In the genomic region with DNA sequence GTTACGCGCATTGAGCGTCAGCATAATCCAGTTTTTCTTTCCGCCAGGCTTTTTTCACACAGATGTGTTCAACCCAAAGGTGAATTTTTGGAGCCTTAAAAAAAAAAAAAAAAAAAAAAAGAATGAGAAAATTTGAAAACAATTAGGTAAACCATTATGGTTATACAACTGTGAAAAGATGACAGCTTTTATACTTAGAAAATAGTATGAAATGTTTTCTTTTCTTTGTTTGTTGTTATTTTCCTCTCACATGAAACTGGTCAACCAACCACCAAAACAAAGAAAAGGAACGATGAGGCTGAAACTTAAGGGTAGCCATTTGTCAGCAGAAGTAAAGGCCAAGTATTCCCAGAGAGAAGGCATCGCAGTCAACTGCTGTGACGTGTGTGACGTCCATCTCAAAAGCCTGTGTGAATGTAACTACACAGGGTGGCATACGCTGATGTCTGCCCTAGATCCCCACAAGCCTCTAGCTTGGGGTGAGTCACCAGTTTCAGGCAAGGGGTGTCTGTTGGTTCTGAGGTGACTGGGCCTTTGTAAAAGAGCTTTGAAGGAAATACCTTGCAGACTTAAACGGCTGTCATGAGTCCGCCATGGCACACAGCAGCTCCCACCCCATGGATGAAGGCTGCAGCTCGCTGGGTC, we compare ENCODE assay signal across 16 cellular contexts.
A peak's percentile ranks its signal among the peaks of the same experiment; 100 is the strongest.
DNase-seq lines count a peak whose midpoint lies in the region; ATAC-seq and TF ChIP-seq lines count a peak whose summit lies in the region.
"Had no signal": no experiment of that assay in that cellular context is flagged by ENCODE, and none has a peak within 500 bp of the region (broad histone marks: within the 10 kb centered on the region; RNA-seq: fewer than 3 reads in every experiment).

No MANE protein-coding gene starts in this region.

- H3K27me3 Mint-ChIP-seq in activated CD8-positive, alpha-beta T cell treated with anti-CD3 and anti-CD28 coated beads for 36 hours: no peaks in the 10 kb centered on the region
- no peaks in the 10 kb centered on the region for H3K27me3 Mint-ChIP-seq in activated CD8-positive, alpha-beta T cell treated with anti-CD3 and anti-CD28 coated beads, Interleukin-2, amount 10 ng/mL, durations not matched to agents 7 days and 5 days (ENCODE audit: low read depth)
- H3K27me3 Mint-ChIP-seq: T-helper 17 cell had no signal

- no peak overlapping the region for H3K27ac Mint-ChIP-seq in activated CD8-positive, alpha-beta T cell treated with anti-CD3 and anti-CD28 coated beads for 36 hours
- H3K27ac Mint-ChIP-seq in activated CD8-positive, alpha-beta T cell treated with anti-CD3 and anti-CD28 coated beads, Interleukin-2, amount 10 ng/mL, durations not matched to agents 7 days and 5 days: no peak overlapping the region
- H3K27ac Mint-ChIP-seq: activated T-helper 2 cell treated with anti-CD3 and anti-CD28 coated beads, Interferon-gamma antibody, Interleukin-2, Interleukin-4, amounts not matched to agents 10 μg/mL and 5 μg/mL and 100 μg/mL, durations not matched to agents 14 hours and 24 hours and 36 hours; T-helper 17 cell had no signal

- H3K4me3 Mint-ChIP-seq in activated CD8-positive, alpha-beta T cell treated with anti-CD3 and anti-CD28 coated beads for 36 hours: no peak overlapping the region
- no peak overlapping the region for H3K4me3 Mint-ChIP-seq in activated CD8-positive, alpha-beta T cell treated with anti-CD3 and anti-CD28 coated beads, Interleukin-2, amount 10 ng/mL, durations not matched to agents 7 days and 5 days
- H3K4me3 Mint-ChIP-seq: T-helper 17 cell had no signal

- ATAC-seq in activated CD8-positive, alpha-beta T cell treated with anti-CD3 and anti-CD28 coated beads for 36 hours: peak; percentile 86
- no peak for ATAC-seq in activated CD8-positive, alpha-beta T cell treated with anti-CD3 and anti-CD28 coated beads, Interleukin-2, amount 10 ng/mL, durations not matched to agents 7 days and 5 days
- ATAC-seq in foreskin keratinocyte (peak; percentile 28), GM18505 (IDR thresholded peaks at IDR 0.05; ENCODE audit: unreplicated experiment) (no peak)
- ATAC-seq: T-helper 17 cell had no signal

- H3K36me3 Mint-ChIP-seq in activated CD8-positive, alpha-beta T cell treated with anti-CD3 and anti-CD28 coated beads for 36 hours (ENCODE audit: low read depth): no peaks in the 10 kb centered on the region
- H3K36me3 Mint-ChIP-seq in activated CD8-positive, alpha-beta T cell treated with anti-CD3 and anti-CD28 coated beads, Interleukin-2, amount 10 ng/mL, durations not matched to agents 7 days and 5 days (ENCODE audit: low read depth): no peaks in the 10 kb centered on the region

- peaks cover 2% of the 10 kb centered on the region for H3K4me1 Mint-ChIP-seq in activated CD8-positive, alpha-beta T cell treated with anti-CD3 and anti-CD28 coated beads for 36 hours (ENCODE audit: low read depth)
- H3K4me1 Mint-ChIP-seq in activated CD8-positive, alpha-beta T cell treated with anti-CD3 and anti-CD28 coated beads, Interleukin-2, amount 10 ng/mL, durations not matched to agents 7 days and 5 days (ENCODE audit: low read depth): no peaks in the 10 kb centered on the region

- DNase-seq in activated CD8-positive, alpha-beta T cell treated with anti-CD3 and anti-CD28 coated beads for 36 hours: peak; percentile 49
- no peak for DNase-seq in activated CD8-positive, alpha-beta T cell treated with anti-CD3 and anti-CD28 coated beads, Interleukin-2, amount 10 ng/mL, durations not matched to agents 7 days and 5 days
- DNase-seq in RPMI7951 (ENCODE audit: low read depth) (peak; percentile 38), foreskin keratinocyte (no peak), C1 segment of cervical spinal cord (lab: John Stamatoyannopoulos, UW) (no peak)
- peak; percentile 24 for DNase-seq in stimulated activated CD4-positive, alpha-beta T cell treated with anti-CD3 and anti-CD28 coated beads, Interleukin-4, amount 100 ng/mL, for 24 hours
- no peak for DNase-seq in NK-92 treated with Interleukin-12 subunit alpha and Interleukin-12 subunit beta, amount 100 ng/mL, for 24 hours (lab: John Stamatoyannopoulos, UW)
- DNase-seq: cerebellar nuclear complex, DND-41, islet precursor cell, KBM-7, T-helper 17 cell, thyroid gland had no signal

- no peaks in the 10 kb centered on the region for H3K27me3 ChIP-seq in foreskin keratinocyte
- H3K27me3 ChIP-seq: neutrophil, thyroid gland had no signal

- H3K4me1 ChIP-seq in foreskin keratinocyte: peaks cover 19% of the 10 kb centered on the region

- no peak for TF ChIP-seq POLR2A in GM18505 (IDR thresholded peaks at IDR 0.05; ENCODE audit: borderline replicate concordance, extremely low read depth, insufficient read depth, insufficient read length)

- CTCF ChIA-PET in activated CD8-positive, alpha-beta T cell treated with anti-CD3 and anti-CD28 coated beads for 36 hours (lab: Charles Lee): interaction anchor here (1.2 kb wide), 1 partner anchor 48 kb away, joined by 3 read pairs; no protein-coding TSS in a partner anchor
- CTCF ChIA-PET in activated CD8-positive, alpha-beta T cell treated with anti-CD3 and anti-CD28 coated beads, Interleukin-2, amount 10 ng/mL, durations not matched to agents 7 days and 5 days (lab: Charles Lee): no interaction called here

- TF ChIP-seq CTCF in activated CD8-positive, alpha-beta T cell treated with anti-CD3 and anti-CD28 coated beads for 36 hours (IDR thresholded peaks at IDR 0.05): no peak
- TF ChIP-seq CTCF in foreskin keratinocyte (conservative IDR thresholded peaks at IDR 0.05): no peak

- POLR2A ChIA-PET in activated CD8-positive, alpha-beta T cell treated with anti-CD3 and anti-CD28 coated beads for 36 hours (lab: Charles Lee): interaction anchor here (0.7 kb wide), 1 partner anchor 62 kb away, joined by 3 read pairs; no protein-coding TSS in a partner anchor
- POLR2A ChIA-PET in activated CD8-positive, alpha-beta T cell treated with anti-CD3 and anti-CD28 coated beads, Interleukin-2, amount 10 ng/mL, durations not matched to agents 7 days and 5 days (lab: Charles Lee): no interaction called here

- H3K27ac ChIP-seq in foreskin keratinocyte: no peak overlapping the region
- H3K27ac ChIP-seq: neutrophil, thyroid gland had no signal

- no peaks in the 10 kb centered on the region for H3K9me3 Mint-ChIP-seq in activated CD8-positive, alpha-beta T cell treated with anti-CD3 and anti-CD28 coated beads for 36 hours
- no peaks in the 10 kb centered on the region for H3K9me3 Mint-ChIP-seq in activated CD8-positive, alpha-beta T cell treated with anti-CD3 and anti-CD28 coated beads, Interleukin-2, amount 10 ng/mL, durations not matched to agents 7 days and 5 days (ENCODE audit: insufficient read depth)
- H3K9me3 Mint-ChIP-seq: activated T-helper 2 cell treated with anti-CD3 and anti-CD28 coated beads, Interferon-gamma antibody, Interleukin-2, Interleukin-4, amounts not matched to agents 10 μg/mL and 5 μg/mL and 100 μg/mL, durations not matched to agents 14 hours and 24 hours and 36 hours had no signal

- intact Hi-C loops in activated CD8-positive, alpha-beta T cell treated with anti-CD3 and anti-CD28 coated beads for 36 hours (cut with micrococcal nuclease): no loop called here

Comparison
In these comparisons a context has a peak if more than half of its experiments do, and no peak if none do; other contexts are left out.
1. ATAC-seq: peak in activated CD8-positive, alpha-beta T cell treated with anti-CD3 and anti-CD28 coated beads for 36 hours (single experiment) and foreskin keratinocyte (single experiment); none in activated CD8-positive, alpha-beta T cell treated with anti-CD3 and anti-CD28 coated beads, Interleukin-2, amount 10 ng/mL, durations not matched to agents 7 days and 5 days (single experiment) and GM18505 (single experiment).
2. DNase-seq: peak in activated CD8-positive, alpha-beta T cell treated with anti-CD3 and anti-CD28 coated beads for 36 hours (single experiment), RPMI7951 (single experiment) and stimulated activated CD4-positive, alpha-beta T cell treated with anti-CD3 and anti-CD28 coated beads, Interleukin-4, amount 100 ng/mL, for 24 hours (single experiment); none in activated CD8-positive, alpha-beta T cell treated with anti-CD3 and anti-CD28 coated beads, Interleukin-2, amount 10 ng/mL, durations not matched to agents 7 days and 5 days (single experiment), foreskin keratinocyte (0 of 2), NK-92 treated with Interleukin-12 subunit alpha and Interleukin-12 subunit beta, amount 100 ng/mL, for 24 hours (single experiment) and C1 segment of cervical spinal cord (0 of 14).